22 cellular contexts compared by ENCODE assay signal in the genomic region with DNA sequence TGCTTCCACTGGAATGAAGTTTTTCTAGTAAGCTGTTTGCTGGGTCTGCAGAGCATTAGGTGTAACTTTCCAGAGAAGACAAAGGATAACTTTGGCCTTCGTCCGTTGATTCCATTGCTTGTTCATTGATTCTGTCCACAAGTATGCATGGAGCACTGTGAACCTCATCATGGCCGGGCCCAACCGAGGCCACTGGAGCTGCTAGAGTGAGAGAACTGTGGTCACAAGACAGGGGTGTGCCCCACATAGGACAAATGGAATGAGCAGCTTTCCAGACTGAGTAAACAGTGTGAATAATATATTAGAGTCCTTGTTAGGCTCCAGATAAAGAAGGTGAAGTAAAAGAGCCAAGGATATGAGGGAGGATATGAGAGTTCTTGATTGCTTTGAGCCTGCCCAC. TPM values are rescaled to one million over a fixed set of nuclear protein-coding genes. Genes with fewer than 3 reads are reported as not detected.
DNase-seq lines count a peak whose midpoint lies in the region; ATAC-seq and TF ChIP-seq lines count a peak whose summit lies in the region.
"Had no signal": no experiment of that assay in that cellular context is flagged by ENCODE, and none has a peak within 500 bp of the region (broad histone marks: within the 10 kb centered on the region; RNA-seq: fewer than 3 reads in every experiment).

No MANE protein-coding gene starts in this region.

- no peak overlapping the region for H3K4me3 Mint-ChIP-seq in stimulated activated memory B cell treated with anti-CD40 and anti-IgM and Interleukin-4, amounts not matched to agents 10 μg/mL and 1 μg/mL and 100 μg/mL, for 72 hours
- H3K4me3 Mint-ChIP-seq: CD14-positive monocyte; CD4-positive, alpha-beta T cell; CD8-positive, alpha-beta memory T cell had no signal

- no peak overlapping the region for H2BK120ac ChIP-seq in trophoblast cell (ENCODE audit: insufficient read depth, low read length, poor library complexity)

- intact Hi-C loops in esophagus muscularis mucosa (cut with DNase I), result no loop called here

- H3K4me1 ChIP-seq in BLaER1 treated with 17β-estradiol and CSF1 and Interleukin-3, amounts not matched to agents 10 nM and 100 nM, result peaks cover 22 to 75% (median 51%) of the 10 kb centered on the region in 10 experiments
- H3K4me1 ChIP-seq in esophagus muscularis mucosa, result no peaks in the 10 kb centered on the region
- no peaks in the 10 kb centered on the region for H3K4me1 ChIP-seq in trophoblast cell (ENCODE audit: control insufficient read depth in 1 of 2, insufficient read depth in 2 of 2, low read length in 2 of 2)
- H3K4me1 ChIP-seq: A549 had no signal

- TF ChIP-seq CTCF in esophagus muscularis mucosa (IDR thresholded peaks at IDR 0.05), result no peak

- H3K9ac ChIP-seq in BLaER1 treated with 17β-estradiol and CSF1 and Interleukin-3, amounts not matched to agents 10 nM and 100 nM, result no peak overlapping the region
- no peak overlapping the region for H3K9ac ChIP-seq in trophoblast cell (ENCODE audit: low read length)
- H3K9ac ChIP-seq: GM23248 had no signal

- no peaks in the 10 kb centered on the region for H3K36me3 Mint-ChIP-seq in stimulated activated memory B cell treated with anti-CD40 and anti-IgM and Interleukin-4, amounts not matched to agents 10 μg/mL and 1 μg/mL and 100 μg/mL, for 72 hours
- H3K36me3 Mint-ChIP-seq: CD14-positive monocyte had no signal

- no peak overlapping the region for H4K8ac ChIP-seq in trophoblast cell (ENCODE audit: low read depth, low read length)

- peaks cover 0 to 58% (median 35%) of the 10 kb centered on the region in 11 experiments; a peak in 17 of 22 replicates for H3K9me3 ChIP-seq in BLaER1 treated with 17β-estradiol and CSF1 and Interleukin-3, amounts not matched to agents 10 nM and 100 nM (replicated peaks in 1 of 11)
- H3K9me3 ChIP-seq in esophagus muscularis mucosa, result no peaks in the 10 kb centered on the region
- H3K9me3 ChIP-seq in trophoblast cell (ENCODE audit: insufficient read depth, low read depth, low read length), result peaks cover under 1% of the 10 kb centered on the region
- H3K9me3 ChIP-seq: A549 had no signal

- no peak overlapping the region for H2AFZ ChIP-seq in trophoblast cell (ENCODE audit: insufficient read depth, low read length, poor library complexity)
- H2AFZ ChIP-seq: GM23248 had no signal

- H3K27ac ChIP-seq in BLaER1 treated with 17β-estradiol and CSF1 and Interleukin-3, amounts not matched to agents 10 nM and 100 nM, result peak overlapping the region in 7 of 11 experiments; percentile 24 to 44 (median 26); a peak in 6 of 22 replicates
- no peak overlapping the region for H3K27ac ChIP-seq in esophagus muscularis mucosa (replicated peaks in 1 of 4)
- no peak overlapping the region for H3K27ac ChIP-seq in trophoblast cell (ENCODE audit: low read depth, low read length)
- H3K27ac ChIP-seq: A549, GM23248 had no signal

- H3K36me3 ChIP-seq in BLaER1 treated with 17β-estradiol and CSF1 and Interleukin-3, amounts not matched to agents 10 nM and 100 nM, result peaks cover 0 to 60% (median 31%) of the 10 kb centered on the region in 11 experiments; a peak in 15 of 22 replicates
- H3K36me3 ChIP-seq in esophagus muscularis mucosa (no peaks in the 10 kb centered on the region), trophoblast cell (ENCODE audit: control insufficient read depth in 1 of 2, insufficient read depth in 2 of 2, low read length in 2 of 2) (no peaks in the 10 kb centered on the region)

- H3K27me3 ChIP-seq in BLaER1 treated with 17β-estradiol and CSF1 and Interleukin-3, amounts not matched to agents 10 nM and 100 nM, result no peaks in the 10 kb centered on the region
- H3K27me3 ChIP-seq in esophagus muscularis mucosa, result no peaks in the 10 kb centered on the region
- H3K27me3 ChIP-seq in trophoblast cell (ENCODE audit: insufficient read depth, low read length), result no peaks in the 10 kb centered on the region

- ATAC-seq in stimulated activated memory B cell treated with anti-CD40 and anti-IgM and Interleukin-4, amounts not matched to agents 10 μg/mL and 1 μg/mL and 100 μg/mL, for 72 hours, result no peak
- ATAC-seq: A549 had no signal

- DNase-seq in AG20443 (ENCODE audit: low spot score) (peak; percentile 55), esophagus muscularis mucosa (ENCODE audit: extremely low spot score) (peak; percentile 81), islet precursor cell (peak; percentile 11), trophoblast cell (no peak), GDM1 (lab: John Stamatoyannopoulos, UW) (no peak)
- DNase-seq: 8988T; ACHN; CD4-positive, alpha-beta T cell; CD8-positive, alpha-beta memory T cell; DMS 273 treated with DMSO at 0.1 percent for 48 hours; DMS79; EL; GF-D8; GM23248; H7; HCEC 1CT had no signal

- H3K18ac ChIP-seq in trophoblast cell (ENCODE audit: low read length), result no peak overlapping the region

- no peak overlapping the region for H2BK12ac ChIP-seq in trophoblast cell (ENCODE audit: low read length)

- no peak overlapping the region for H4K91ac ChIP-seq in trophoblast cell (ENCODE audit: low read depth, low read length)

- TF ChIP-seq EP300 in esophagus muscularis mucosa (IDR thresholded peaks at IDR 0.05), result no peak

- H4K12ac ChIP-seq in trophoblast cell (ENCODE audit: low read depth, low read length), result no peak overlapping the region

- H3K23ac ChIP-seq in trophoblast cell (ENCODE audit: low read length), result no peak overlapping the region

- no peak overlapping the region for H2BK5ac ChIP-seq in trophoblast cell (ENCODE audit: low read depth, low read length, poor library complexity)

- no peaks in the 10 kb centered on the region for H3K9me3 Mint-ChIP-seq in stimulated activated memory B cell treated with anti-CD40 and anti-IgM and Interleukin-4, amounts not matched to agents 10 μg/mL and 1 μg/mL and 100 μg/mL, for 72 hours
- H3K9me3 Mint-ChIP-seq: CD14-positive monocyte had no signal

- no peaks in the 10 kb centered on the region for H3K79me2 ChIP-seq in trophoblast cell (ENCODE audit: control insufficient read depth, insufficient read depth, low read length, poor library complexity)

- no peak for TF ChIP-seq POLR2A in esophagus muscularis mucosa (IDR thresholded peaks at IDR 0.05; ENCODE audit: low read depth)

- H4K20me1 ChIP-seq in BLaER1 treated with 17β-estradiol and CSF1 and Interleukin-3, amounts not matched to agents 10 nM and 100 nM, result peaks cover 0 to 53% (median 0%) of the 10 kb centered on the region in 11 experiments; a peak in 7 of 22 replicates

- peak overlapping the region; percentile 63 to 84 (median 75) for H3K4me2 ChIP-seq in BLaER1 treated with 17β-estradiol and CSF1 and Interleukin-3, amounts not matched to agents 10 nM and 100 nM
- no peak overlapping the region for H3K4me2 ChIP-seq in trophoblast cell (ENCODE audit: low read length)
- H3K4me2 ChIP-seq: A549 had no signal

- H3K4me3 ChIP-seq in BLaER1 treated with 17β-estradiol and CSF1 and Interleukin-3, amounts not matched to agents 10 nM and 100 nM, result peak overlapping the region in 3 of 10 experiments; percentile 4 to 40 (median 17); a peak in 2 of 20 replicates
- H3K4me3 ChIP-seq in esophagus muscularis mucosa, result no peak overlapping the region
- H3K4me3 ChIP-seq in trophoblast cell (ENCODE audit: low read depth, low read length), result no peak overlapping the region
- H3K4me3 ChIP-seq: A549, GM23248 had no signal

- no peak overlapping the region for H3K14ac ChIP-seq in trophoblast cell (ENCODE audit: low read length)

- H3K4ac ChIP-seq in trophoblast cell (ENCODE audit: low read depth, low read length), result no peak overlapping the region

- H3K27me3 Mint-ChIP-seq in stimulated activated memory B cell treated with anti-CD40 and anti-IgM and Interleukin-4, amounts not matched to agents 10 μg/mL and 1 μg/mL and 100 μg/mL, for 72 hours, result no peaks in the 10 kb centered on the region
- H3K27me3 Mint-ChIP-seq: CD4-positive, alpha-beta T cell; CD8-positive, alpha-beta memory T cell had no signal

- no peaks in the 10 kb centered on the region for H3K79me1 ChIP-seq in trophoblast cell (ENCODE audit: low read length)

- H3K27ac Mint-ChIP-seq in stimulated activated memory B cell treated with anti-CD40 and anti-IgM and Interleukin-4, amounts not matched to agents 10 μg/mL and 1 μg/mL and 100 μg/mL, for 72 hours, result no peak overlapping the region
- H3K27ac Mint-ChIP-seq: CD14-positive monocyte; CD4-positive, alpha-beta T cell; CD8-positive, alpha-beta memory T cell had no signal

- H3K4me1 Mint-ChIP-seq in stimulated activated memory B cell treated with anti-CD40 and anti-IgM and Interleukin-4, amounts not matched to agents 10 μg/mL and 1 μg/mL and 100 μg/mL, for 72 hours, result no peaks in the 10 kb centered on the region
- H3K4me1 Mint-ChIP-seq: CD14-positive monocyte; CD8-positive, alpha-beta memory T cell had no signal

- 95% methylated on average over 4 of the region's 4 CpGs for WGBS in esophagus muscularis mucosa
- WGBS in trophoblast cell (ENCODE audit: extremely low coverage, insufficient coverage, insufficient read length), result no CpG with 5 or more reads among the region's 4 CpGs

- H2AK5ac ChIP-seq in trophoblast cell (ENCODE audit: low read length), result no peak overlapping the region

RNA-seq across cellular contexts. Expression of a gene that starts 24.9 kb away (rescaled TPM):
- under 1 TPM in 1 of 4 donors, not detected in 3; 0.06 TPM for total RNA-seq in esophagus muscularis mucosa
- polyA plus RNA-seq in trophoblast cell (2013), result 0.04 and 0.08 TPM in 2 replicates
- total RNA-seq: CD4-positive, alpha-beta T cell; CD8-positive, alpha-beta memory T cell; GM23248; H1; H7 had no signal
- polyA plus RNA-seq: A549; BJ; CD14-positive monocyte; CD8-positive, alpha-beta memory T cell; GM23248; H1 had no signal

Comparison
In these comparisons a context has a peak if more than half of its experiments do, and no peak if none do; other contexts are left out.
1. DNase-seq: peak in AG20443 (single experiment), esophagus muscularis mucosa (single experiment) and islet precursor cell (single experiment); none in trophoblast cell (0 of 2) and GDM1 (single experiment).
2. H3K27ac ChIP-seq: peak in BLaER1 treated with 17β-estradiol and CSF1 and Interleukin-3, amounts not matched to agents 10 nM and 100 nM (7 of 11); none in esophagus muscularis mucosa (0 of 4) and trophoblast cell (single experiment).